In the genomic region with DNA sequence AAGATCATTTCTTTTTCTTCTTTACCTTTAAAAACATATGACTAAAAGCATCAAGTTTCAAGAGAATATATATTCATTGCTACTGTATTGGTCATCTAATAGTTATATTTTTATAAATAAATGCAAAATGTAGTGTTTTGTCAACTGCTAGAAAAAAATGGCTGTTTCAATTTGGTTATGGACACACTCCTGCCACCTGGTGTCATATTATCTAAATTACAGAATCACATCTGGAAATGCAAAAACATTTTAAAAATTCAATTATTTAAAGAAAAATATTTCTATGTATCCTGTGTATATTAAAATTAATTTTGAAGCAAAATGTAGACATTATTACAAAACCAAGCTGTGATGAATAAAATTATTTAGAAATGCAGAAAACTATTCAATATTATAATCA, we compare ENCODE assay signal across 9 cellular contexts.
DNase-seq lines count a peak whose midpoint lies in the region; ATAC-seq, FAIRE-seq and TF ChIP-seq lines count a peak whose summit lies in the region.
"Had no signal": no experiment of that assay in that cellular context is flagged by ENCODE, and none has a peak within 500 bp of the region (broad histone marks: within the 10 kb centered on the region; RNA-seq: fewer than 3 reads in every experiment).

No MANE protein-coding gene starts in this region.

- H3K4me1 Mint-ChIP-seq in brain = peaks cover 10% of the 10 kb centered on the region

- H2AK5ac ChIP-seq in mesendoderm (ENCODE audit: low read length) = no peak overlapping the region

- H3K4ac ChIP-seq in mesendoderm (ENCODE audit: low read depth, low read length) = no peak overlapping the region

- no peak overlapping the region for H2BK15ac ChIP-seq in mesendoderm (replicated peaks; ENCODE audit: low read depth)

- no peak for FAIRE-seq in HTR-8/SVneo (lab: Jason Lieb, UNC)

- no peak overlapping the region for H3K23ac ChIP-seq in mesendoderm (ENCODE audit: low read length)

- H3K4me1 ChIP-seq in mesendoderm (ENCODE audit: control insufficient read depth, low read depth, low read length) = no peaks in the 10 kb centered on the region

- H4K8ac ChIP-seq in mesendoderm (ENCODE audit: low read depth, low read length) = no peak overlapping the region

- H3K27ac ChIP-seq in mesendoderm (ENCODE audit: low read depth, low read length) = no peak overlapping the region
- H3K27ac ChIP-seq in WERI-Rb-1 = no peak overlapping the region

- DNase-seq in COLO829 (ENCODE audit: low spot score) (peak; percentile 13), HTR-8/SVneo (ENCODE audit: insufficient read length, low spot score) (peak; percentile 1), mesendoderm (peak; percentile 2), WERI-Rb-1 (no peak), posterior vena cava (ENCODE audit: low spot score) (no peak), H7 (no peak)
- DNase-seq: activated gamma-delta T cell treated with Interleukin-2 at 50 U/mL for 16 hours had no signal

- H3K27ac Mint-ChIP-seq in brain = no peak overlapping the region

- no peak overlapping the region for H2BK120ac ChIP-seq in mesendoderm (ENCODE audit: low read depth, low read length)

- no peaks in the 10 kb centered on the region for H3K79me1 ChIP-seq in mesendoderm (ENCODE audit: low read length)

- no peak overlapping the region for H3K4me2 ChIP-seq in mesendoderm (ENCODE audit: low read length)

- no peaks in the 10 kb centered on the region for H3K36me3 Mint-ChIP-seq in brain

- no peak overlapping the region for H3K56ac ChIP-seq in mesendoderm (ENCODE audit: low read length)

- no peak overlapping the region for H3K9ac ChIP-seq in mesendoderm (ENCODE audit: low read length)

- H3K4me3 Mint-ChIP-seq in brain = no peak overlapping the region

- no peak for ATAC-seq in GM21786 (IDR thresholded peaks at IDR 0.05; ENCODE audit: unreplicated experiment)

- H3K27me3 Mint-ChIP-seq in brain = peaks cover 5% of the 10 kb centered on the region

- no peak overlapping the region for H4K5ac ChIP-seq in mesendoderm (ENCODE audit: low read length)

- TF ChIP-seq CTCF in brain (conservative IDR thresholded peaks at IDR 0.05) (peak; percentile 74 to 79), WERI-Rb-1 (IDR thresholded peaks at IDR 0.05; ENCODE audit: low read depth, low read length) (no peak)

- no peak overlapping the region for H2BK5ac ChIP-seq in mesendoderm (ENCODE audit: low read length)

- H3K4me3 ChIP-seq in mesendoderm (ENCODE audit: low read length) (no peak overlapping the region), WERI-Rb-1 (ENCODE audit: low read depth, low read length) (no peak overlapping the region), H7 (ENCODE audit: insufficient read depth, low read depth, low read length) (no peak overlapping the region)

- intact Hi-C loops in posterior vena cava (cut with DNase I) = no loop called here

- no peaks in the 10 kb centered on the region for H3K27me3 ChIP-seq in mesendoderm (ENCODE audit: insufficient read depth, low read length, poor library complexity)
- no peaks in the 10 kb centered on the region for H3K27me3 ChIP-seq in WERI-Rb-1 (ENCODE audit: insufficient read depth, low read depth, severe bottlenecking)
- no peaks in the 10 kb centered on the region for H3K27me3 ChIP-seq in H7 (ENCODE audit: control insufficient read depth, insufficient read depth, low read length)

- no peaks in the 10 kb centered on the region for H3K79me2 ChIP-seq in mesendoderm (ENCODE audit: control insufficient read depth, insufficient read depth, low read length)

- H3K9me3 Mint-ChIP-seq in brain = peaks cover 0 to 3% (median 0%) of the 10 kb centered on the region in 5 experiments

- no peak overlapping the region for H3K18ac ChIP-seq in mesendoderm (ENCODE audit: low read length)

- no peaks in the 10 kb centered on the region for H3K36me3 ChIP-seq in mesendoderm (ENCODE audit: control insufficient read depth, insufficient read depth, low read length)
- no peaks in the 10 kb centered on the region for H3K36me3 ChIP-seq in WERI-Rb-1
- H3K36me3 ChIP-seq in H7 (replicated peaks; ENCODE audit: control insufficient read depth, insufficient read depth, low read length) = no peaks in the 10 kb centered on the region

- no peaks in the 10 kb centered on the region for H3K9me3 ChIP-seq in WERI-Rb-1 (ENCODE audit: severe bottlenecking)

Comparison
In these comparisons a context has a peak if more than half of its experiments do, and no peak if none do; other contexts are left out.
1. DNase-seq: peak in COLO829 (single experiment), HTR-8/SVneo (single experiment) and mesendoderm (single experiment); none in WERI-Rb-1 (single experiment), posterior vena cava (single experiment) and H7 (single experiment).